9 cellular contexts compared by ENCODE assay signal in the genomic region with DNA sequence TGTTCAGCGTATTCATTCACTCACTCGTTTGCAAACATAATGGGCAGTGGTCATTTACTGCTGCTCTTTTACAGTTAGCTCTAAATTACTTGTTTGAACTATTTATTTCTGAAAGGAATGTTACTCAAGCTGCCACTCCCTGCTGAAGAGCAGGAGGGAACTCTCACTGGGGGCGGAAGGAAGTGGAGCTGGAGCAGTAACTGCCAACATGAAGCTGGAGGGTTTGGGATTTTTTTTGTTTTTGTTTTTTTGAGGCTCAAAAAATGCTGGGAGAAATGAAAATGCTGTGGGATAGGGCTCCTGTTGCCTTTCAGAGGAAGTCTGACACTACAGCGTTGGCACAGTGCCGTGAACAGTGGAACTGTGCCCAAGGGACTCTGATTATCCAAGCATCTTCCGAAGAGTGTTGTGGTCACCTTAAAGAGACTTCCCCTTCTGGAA. TPM values are rescaled to one million over a fixed set of nuclear protein-coding genes. Genes with fewer than 3 reads are reported as not detected.
DNase-seq lines count a peak whose midpoint lies in the region; ATAC-seq, FAIRE-seq and TF ChIP-seq lines count a peak whose summit lies in the region.
"Had no signal": no experiment of that assay in that cellular context is flagged by ENCODE, and none has a peak within 500 bp of the region (broad histone marks: within the 10 kb centered on the region; RNA-seq: fewer than 3 reads in every experiment).

No MANE protein-coding gene starts in this region.

- H2BK5ac ChIP-seq in neuronal stem cell (ENCODE audit: low read length): no peak overlapping the region

- H3K4me3 ChIP-seq in astrocyte of the cerebellum (ENCODE audit: low read depth, low read length) (no peak overlapping the region), skeletal muscle satellite cell (ENCODE audit: low read length) (no peak overlapping the region), neuronal stem cell (ENCODE audit: low read length in 2 of 2) (no peak overlapping the region)

- TF ChIP-seq CTCF in astrocyte of the cerebellum (IDR thresholded peaks at IDR 0.05; ENCODE audit: low read depth, low read length, missing control alignments): no peak

- no peak overlapping the region for H3K27ac ChIP-seq in neuronal stem cell (replicated peaks; ENCODE audit: low read length)

- H3K27me3 ChIP-seq in skeletal muscle satellite cell (ENCODE audit: control insufficient read depth, insufficient read depth, low read length) (no peaks in the 10 kb centered on the region), neuronal stem cell (ENCODE audit: control insufficient read depth in 3 of 3, insufficient read depth in 3 of 3, low read depth in 1 of 3, low read length in 3 of 3) (no peaks in the 10 kb centered on the region)

- no peak overlapping the region for H2BK15ac ChIP-seq in neuronal stem cell (ENCODE audit: low read length)

- H2BK12ac ChIP-seq in neuronal stem cell (ENCODE audit: low read length): no peak overlapping the region

- FAIRE-seq in H54 (lab: Jason Lieb, UNC): peak; percentile 73
- FAIRE-seq in GM12892 (lab: Jason Lieb, UNC): no peak

- no peak overlapping the region for H2AK5ac ChIP-seq in neuronal stem cell (ENCODE audit: low read depth, low read length)

- no peak overlapping the region for H3K4ac ChIP-seq in neuronal stem cell (ENCODE audit: low read length)

- no peak overlapping the region for H3K14ac ChIP-seq in neuronal stem cell (ENCODE audit: low read length)

- H3K9me3 ChIP-seq in skeletal muscle satellite cell (replicated peaks; ENCODE audit: low read length): no peaks in the 10 kb centered on the region
- H3K9me3 ChIP-seq in neuronal stem cell (replicated peaks in 1 of 2; ENCODE audit: control insufficient read depth in 2 of 2, insufficient read depth in 1 of 2, low read depth in 1 of 2, low read length in 2 of 2): no peaks in the 10 kb centered on the region

- H4K91ac ChIP-seq in neuronal stem cell (ENCODE audit: low read depth, low read length, poor library complexity): no peak overlapping the region

- ATAC-seq in HG03039 (IDR thresholded peaks at IDR 0.05; ENCODE audit: unreplicated experiment): no peak

- H3K9ac ChIP-seq in skeletal muscle satellite cell (ENCODE audit: low read depth, low read length) (peak overlapping the region; percentile 43), neuronal stem cell (ENCODE audit: low read depth, low read length, poor library complexity) (no peak overlapping the region)

- H3K79me1 ChIP-seq in neuronal stem cell (ENCODE audit: low read depth, low read length): no peaks in the 10 kb centered on the region

- H3K4me2 ChIP-seq in skeletal muscle satellite cell (ENCODE audit: low read length) (peak overlapping the region; percentile 57), neuronal stem cell (ENCODE audit: insufficient read depth, low read length, poor library complexity, severe bottlenecking) (no peak overlapping the region)

- H3K4me1 ChIP-seq in skeletal muscle satellite cell (ENCODE audit: control insufficient read depth, insufficient read depth, low read length) (peaks cover 27% of the 10 kb centered on the region), neuronal stem cell (ENCODE audit: control insufficient read depth in 2 of 2, insufficient read depth in 1 of 2, low read depth in 1 of 2, low read length in 2 of 2) (no peaks in the 10 kb centered on the region)

- no peak overlapping the region for H3K23ac ChIP-seq in neuronal stem cell (ENCODE audit: low read depth, low read length, poor library complexity)

- DNase-seq in H54 (ENCODE audit: insufficient read length, low spot score) (no peak), astrocyte of the cerebellum (ENCODE audit: low read depth) (peak; percentile 15), hepatic stellate cell (ENCODE audit: low spot score) (peak; percentile 33), neuronal stem cell (ENCODE audit: low spot score) (no peak), GM12892 (ENCODE audit: insufficient read length) (no peak), SHP77 treated with DMSO at 0.1 percent for 48 hours (lab: John Stamatoyannopoulos, UW) (no peak)
- DNase-seq: SIG-M5 had no signal

- TF ChIP-seq POLR2A in H54 (IDR thresholded peaks at IDR 0.05; ENCODE audit: low read depth, low read length): no peak
- TF ChIP-seq POLR2A in GM12892 (IDR thresholded peaks at IDR 0.05; ENCODE audit: low read depth, low read length): no peak

- no CpG with 5 or more reads among the region's 6 CpGs for WGBS in neuronal stem cell (ENCODE audit: extremely low coverage in 2 of 2, insufficient read length in 2 of 2, insufficient replicate concordance in 1 of 2), 2 donors

- in situ Hi-C loops in astrocyte of the cerebellum (cut with HindIII; ENCODE audit: low sequenced_read_pairs): no loop called here

- no peak overlapping the region for H4K8ac ChIP-seq in neuronal stem cell (ENCODE audit: low read depth, low read length)

- peaks cover 14% of the 10 kb centered on the region for H3K36me3 ChIP-seq in skeletal muscle satellite cell (ENCODE audit: insufficient read depth, low read length)
- peaks cover 4 to 44% of the 10 kb centered on the region in 2 donors for H3K36me3 ChIP-seq in neuronal stem cell (replicated peaks in 1 of 2; ENCODE audit: control insufficient read depth in 2 of 2, insufficient read depth in 2 of 2, low read length in 2 of 2)

- H2AFZ ChIP-seq in neuronal stem cell (ENCODE audit: low read length): no peak overlapping the region

- no peak overlapping the region for H3K18ac ChIP-seq in neuronal stem cell (ENCODE audit: low read length)

- no peak overlapping the region for H2BK120ac ChIP-seq in neuronal stem cell (ENCODE audit: low read depth, low read length)

RNA-seq across cellular contexts. Expression of a gene that starts 44.1 kb away (rescaled TPM):
- total RNA-seq in skeletal muscle satellite cell (2012; rRNA removed): 17.9 and 20.8 TPM in 2 replicates
- polyA plus RNA-seq in neuronal stem cell (2013, experiment 1 of 2): 26.0 TPM
- polyA plus RNA-seq in neuronal stem cell (2013, experiment 2 of 2): 25.3 TPM
- 18.7 TPM for polyA plus RNA-seq in GM12892 (2012; ENCODE audit: missing spikeins)

Comparison
In these comparisons a context has a peak if more than half of its experiments do, and no peak if none do; other contexts are left out.
1. DNase-seq: peak in astrocyte of the cerebellum (single experiment) and hepatic stellate cell (single experiment); none in H54 (single experiment), neuronal stem cell (single experiment), GM12892 (single experiment) and SHP77 treated with DMSO at 0.1 percent for 48 hours (single experiment).